Comparison of ENCODE assay signal across 8 cellular contexts in the genomic region with DNA sequence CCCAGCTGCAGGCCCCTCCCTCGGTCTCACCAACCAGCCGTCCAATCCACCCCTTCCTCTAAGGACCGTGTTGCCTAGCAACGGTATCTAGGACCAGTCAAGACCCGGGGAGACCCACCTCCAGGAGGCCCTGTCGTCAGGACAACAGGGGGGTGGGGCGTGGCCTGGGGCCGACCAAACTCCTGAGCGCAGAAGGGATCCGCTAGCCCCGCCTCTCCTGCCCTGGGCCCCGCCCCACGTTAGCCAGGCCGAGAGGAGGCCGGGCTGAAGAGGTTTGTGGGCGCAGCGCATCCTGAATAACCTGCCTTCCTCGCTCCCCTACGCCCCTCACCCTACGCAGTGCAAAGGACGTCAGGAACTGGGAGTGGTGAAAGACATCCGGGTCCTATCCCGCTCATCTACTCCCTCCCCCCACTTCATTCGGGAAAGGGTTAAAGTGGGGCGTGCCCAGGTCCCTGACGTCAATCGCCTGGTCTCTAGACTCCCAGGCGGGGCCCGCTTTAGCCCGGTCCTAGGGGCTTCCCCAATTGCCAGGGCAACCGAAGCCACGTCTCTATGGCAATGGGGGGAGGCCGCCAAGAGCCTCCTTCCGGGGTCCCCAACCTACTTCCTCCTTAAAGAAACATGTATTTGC. TPM values are rescaled to one million over a fixed set of nuclear protein-coding genes. Genes with fewer than 3 reads are reported as not detected.
A peak's percentile ranks its signal among the peaks of the same experiment; 100 is the strongest.
DNase-seq lines count a peak whose midpoint lies in the region; ATAC-seq, FAIRE-seq and TF ChIP-seq lines count a peak whose summit lies in the region.

No MANE protein-coding gene starts in this region.

- TF ChIP-seq POLR2A in erythroblast (IDR thresholded peaks at IDR 0.05; ENCODE audit: low read length) = no peak

- peak; percentile 93 for ATAC-seq in HG02884 (IDR thresholded peaks at IDR 0.05; ENCODE audit: unreplicated experiment)

- FAIRE-seq in GM18507 (lab: Jason Lieb, UNC) = peak; percentile 96

- peak; percentile 94 for DNase-seq in GM18507 (ENCODE audit: extremely low spot score, insufficient read length, low read depth)
- DNase-seq in NCI-H226 = peak; percentile 76
- DNase-seq in activated T-cell treated with anti-CD3 and anti-CD28 coated beads for 24 hours (ENCODE audit: low read depth) = peak; percentile 86
- peak; percentile 78 to 79 for DNase-seq in erythroblast (lab: John Stamatoyannopoulos, UW)
- DNase-seq in mucosa of gallbladder (ENCODE audit: low spot score) = peak; percentile 80
- DNase-seq in stimulated activated CD8-positive, alpha-beta memory T cell treated with anti-CD3 and anti-CD28 coated beads, Interleukin-4, amount 100 ng/mL, for 1 hour (ENCODE audit: low read depth in 2 of 2, low spot score in 1 of 2) = peak; percentile 89 to 91
- DNase-seq in dedifferentiated amniotic fluid mesenchymal stem cell (ENCODE audit: extremely low spot score) = no peak

RNA-seq across cellular contexts. Expression of a gene that starts 14.7 kb away (rescaled TPM):
- total RNA-seq in mucosa of gallbladder = 36.5 TPM

RNA-seq across cellular contexts. Expression of a gene that starts 14.8 kb away (rescaled TPM):
- 914 TPM for total RNA-seq in mucosa of gallbladder

RNA-seq across cellular contexts. Expression of a gene that starts 25.8 kb away (rescaled TPM):
- total RNA-seq in mucosa of gallbladder = 5.0 TPM

RNA-seq across cellular contexts. Expression of a gene that starts 29.4 kb away (rescaled TPM):
- 60.9 TPM for total RNA-seq in mucosa of gallbladder

RNA-seq across cellular contexts. Expression of a gene that starts 34.3 kb away (rescaled TPM):
- 32.3 TPM for total RNA-seq in mucosa of gallbladder
